1 cellular context compared by ENCODE assay signal in genomic region chr2:54419386-54419785, GRCh38.
TF ChIP-seq lines count a peak whose summit lies in the region.

No MANE protein-coding gene starts in this region.

TF ChIP-seq in endothelial cell of umbilical vein, 7 proteins besides CTCF, POLR2A, EP300 and RAD21 (continued from another document):
- TF ChIP-seq JUN (IDR thresholded peaks at IDR 0.05; ENCODE audit: borderline replicate concordance, insufficient read depth, insufficient read length, low read depth) (peak; percentile 7), FOS (IDR thresholded peaks at IDR 0.05; ENCODE audit: borderline replicate concordance, insufficient read depth, low read length) (no peak)
